ENCODE assay signal across 16 cellular contexts in the genomic region with DNA sequence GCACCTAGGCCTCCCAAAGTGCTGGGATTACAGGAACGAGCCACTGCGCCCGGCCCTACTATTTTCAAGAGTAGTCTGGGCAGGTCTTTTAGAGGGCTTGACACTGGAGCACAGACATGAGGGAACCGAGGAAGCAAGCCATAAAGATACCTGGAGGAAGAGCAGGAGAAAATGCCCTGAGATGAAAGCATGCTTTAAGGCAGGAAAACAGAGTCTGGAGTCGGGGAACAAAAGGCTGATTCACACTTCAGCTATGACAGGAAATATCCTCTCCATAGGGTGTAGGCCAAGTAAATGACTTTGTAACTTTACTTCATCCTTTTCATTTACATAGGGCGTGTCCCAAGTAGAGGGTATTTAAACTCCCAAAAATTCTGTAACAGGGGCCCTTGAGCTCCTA. TPM values are rescaled to one million over a fixed set of nuclear protein-coding genes. Genes with fewer than 3 reads are reported as not detected.
DNase-seq lines count a peak whose midpoint lies in the region; ATAC-seq, FAIRE-seq and TF ChIP-seq lines count a peak whose summit lies in the region.
"Had no signal": no experiment of that assay in that cellular context is flagged by ENCODE, and none has a peak within 500 bp of the region (broad histone marks: within the 10 kb centered on the region; RNA-seq: fewer than 3 reads in every experiment).

No MANE protein-coding gene starts in this region.

- no peaks in the 10 kb centered on the region for H3K9me3 ChIP-seq in K562 (replicated peaks; ENCODE audit: control insufficient read depth, insufficient read depth, low read depth, low read length)
- H3K9me3 ChIP-seq: pancreas had no signal

- no peaks in the 10 kb centered on the region for H3K36me3 ChIP-seq in K562 (ENCODE audit: control insufficient read depth, insufficient read depth, low read length)
- H3K36me3 ChIP-seq in H7 (replicated peaks; ENCODE audit: control insufficient read depth, insufficient read depth, low read length) = no peaks in the 10 kb centered on the region
- H3K36me3 ChIP-seq: pancreas had no signal

- H3K4me1 ChIP-seq in K562 (replicated peaks in 1 of 2; ENCODE audit: control insufficient read depth in 2 of 2, insufficient read depth in 2 of 2, low read length in 2 of 2) = peaks cover 8 to 23% of the 10 kb centered on the region in 2 experiments

- no peak overlapping the region for H3K4me2 ChIP-seq in K562 (ENCODE audit: insufficient read depth, low read length)

- H3K9me1 ChIP-seq in K562 (ENCODE audit: control insufficient read depth, insufficient read depth, low read length) = no peaks in the 10 kb centered on the region

- POLR2A ChIA-PET in K562 (lab: Yijun Ruan, JAX) = interaction anchor here (0.6 to 0.7 kb wide), 2 partner anchors 16 to 37 kb away, joined by 3 read pairs; no protein-coding TSS in a partner anchor

- TF ChIP-seq POLR2A in K562 (conservative IDR thresholded peaks at IDR 0.05) = no peak

- H3K79me2 ChIP-seq in K562 (ENCODE audit: control insufficient read depth, insufficient read depth, low read length) = peaks cover 8% of the 10 kb centered on the region

- H4K20me1 ChIP-seq in K562 (replicated peaks; ENCODE audit: control insufficient read depth, insufficient read depth, low read length) = no peaks in the 10 kb centered on the region

- 69% methylated on average over 6 of the region's 6 CpGs for WGBS in K562 (ENCODE audit: insufficient coverage, low coverage, missing lambda C conversion rate)

- no peak for TF ChIP-seq EP300 in K562 (IDR thresholded peaks at IDR 0.05; ENCODE audit: low read length)

- H3K4me1 Mint-ChIP-seq in IgD-negative memory B cell = peaks cover 0 to 13% (median 5%) of the 10 kb centered on the region in 3 donors
- H3K4me1 Mint-ChIP-seq in activated CD8-positive, alpha-beta memory T cell treated with anti-CD3 and anti-CD28 coated beads, Interleukin-2, amount 10 ng/mL, durations not matched to agents 7 days and 5 days = peaks cover 14% of the 10 kb centered on the region

- no TSS peak for BruUV-seq in K562 (replicated peaks; lab: Mats Ljungman, UMichigan)

- no peaks in the 10 kb centered on the region for H3K9me3 Mint-ChIP-seq in IgD-negative memory B cell
- no peaks in the 10 kb centered on the region for H3K9me3 Mint-ChIP-seq in activated CD8-positive, alpha-beta memory T cell treated with anti-CD3 and anti-CD28 coated beads, Interleukin-2, amount 10 ng/mL, durations not matched to agents 7 days and 5 days (ENCODE audit: low read depth)
- H3K9me3 Mint-ChIP-seq: stimulated activated effector memory CD8-positive, alpha-beta T cell treated with anti-CD3 and anti-CD28 coated beads, Interleukin-12 subunit alpha, Interleukin-12 subunit beta, amount 100 ng/mL, for 72 hours had no signal

- H3K27ac Mint-ChIP-seq in IgD-negative memory B cell = peak overlapping the region in 2 of 3 donors; percentile 20 to 26
- H3K27ac Mint-ChIP-seq in activated CD8-positive, alpha-beta memory T cell treated with anti-CD3 and anti-CD28 coated beads, Interleukin-2, amount 10 ng/mL, durations not matched to agents 7 days and 5 days = no peak overlapping the region
- H3K27ac Mint-ChIP-seq: stimulated activated effector memory CD8-positive, alpha-beta T cell treated with anti-CD3 and anti-CD28 coated beads, Interleukin-12 subunit alpha, Interleukin-12 subunit beta, amount 100 ng/mL, for 72 hours had no signal

- CTCF ChIA-PET in K562 (lab: Yijun Ruan, JAX; ENCODE audit: low intra/inter-chr PET ratio) = no interaction called here
- CTCF ChIA-PET in activated CD8-positive, alpha-beta memory T cell treated with anti-CD3 and anti-CD28 coated beads, Interleukin-2, amount 10 ng/mL, durations not matched to agents 7 days and 5 days (lab: Charles Lee) = no interaction called here

- in situ Hi-C loops in K562 (cut with MboI) = no loop called here

- H3K4me3 Mint-ChIP-seq in IgD-negative memory B cell = peak overlapping the region in 1 of 4 donors; percentile 41
- H3K4me3 Mint-ChIP-seq in activated CD8-positive, alpha-beta memory T cell treated with anti-CD3 and anti-CD28 coated beads, Interleukin-2, amount 10 ng/mL, durations not matched to agents 7 days and 5 days = no peak overlapping the region
- H3K4me3 Mint-ChIP-seq: stimulated activated effector memory CD8-positive, alpha-beta T cell treated with anti-CD3 and anti-CD28 coated beads, Interleukin-12 subunit alpha, Interleukin-12 subunit beta, amount 100 ng/mL, for 72 hours had no signal

- no peak for ATAC-seq in K562
- no peak for ATAC-seq in left cardiac atrium
- no peak for ATAC-seq in HG03378 (IDR thresholded peaks at IDR 0.05; ENCODE audit: unreplicated experiment)
- ATAC-seq in activated CD8-positive, alpha-beta memory T cell treated with anti-CD3 and anti-CD28 coated beads, Interleukin-2, amount 10 ng/mL, durations not matched to agents 7 days and 5 days = no peak
- ATAC-seq: GM12878; pancreas; stimulated activated effector memory CD8-positive, alpha-beta T cell treated with anti-CD3 and anti-CD28 coated beads, Interleukin-12 subunit alpha, Interleukin-12 subunit beta, amount 100 ng/mL, for 72 hours had no signal

- intact Hi-C loops in K562 (cut with micrococcal nuclease) = no loop called here
- intact Hi-C loops in left cardiac atrium (cut with DNase I) = no loop called here

- no peaks in the 10 kb centered on the region for H3K36me3 Mint-ChIP-seq in IgD-negative memory B cell
- H3K36me3 Mint-ChIP-seq in activated CD8-positive, alpha-beta memory T cell treated with anti-CD3 and anti-CD28 coated beads, Interleukin-2, amount 10 ng/mL, durations not matched to agents 7 days and 5 days = no peaks in the 10 kb centered on the region
- H3K36me3 Mint-ChIP-seq: stimulated activated effector memory CD8-positive, alpha-beta T cell treated with anti-CD3 and anti-CD28 coated beads, Interleukin-12 subunit alpha, Interleukin-12 subunit beta, amount 100 ng/mL, for 72 hours had no signal

- no peak for TF ChIP-seq RAD21 in K562 (CRISPR knock-in tag; conservative IDR thresholded peaks at IDR 0.05 in 1 of 2, IDR thresholded peaks at IDR 0.05 in 1 of 2)

- 0 out of 2 replicates have a peak overlapping the region, but pooled peaks have one; percentile 56 for H2AFZ ChIP-seq in K562 (ENCODE audit: low read depth, low read length)

- H3K27ac ChIP-seq in K562 (ENCODE audit: extremely low read depth, low read depth, low read length) = no peak overlapping the region
- H3K27ac ChIP-seq: pancreas had no signal

- H3K27me3 Mint-ChIP-seq in IgD-negative memory B cell = no peaks in the 10 kb centered on the region
- no peaks in the 10 kb centered on the region for H3K27me3 Mint-ChIP-seq in activated CD8-positive, alpha-beta memory T cell treated with anti-CD3 and anti-CD28 coated beads, Interleukin-2, amount 10 ng/mL, durations not matched to agents 7 days and 5 days

- FAIRE-seq in K562 (lab: Jason Lieb, UNC) = no peak
- FAIRE-seq: GM12878, pancreas had no signal

- H3K4me3 ChIP-seq in AG10803 (ENCODE audit: low read length) = no peak overlapping the region
- no peak overlapping the region for H3K4me3 ChIP-seq in K562
- no peak overlapping the region for H3K4me3 ChIP-seq in H7 (ENCODE audit: insufficient read depth, low read depth, low read length)
- H3K4me3 ChIP-seq: GM12878, pancreas had no signal

- H3K9ac ChIP-seq in K562 (ENCODE audit: insufficient read depth in 1 of 2, low read depth in 2 of 2, low read length in 2 of 2) = no peak overlapping the region

- no peaks in the 10 kb centered on the region for H3K27me3 ChIP-seq in K562 (ENCODE audit: control insufficient read depth in 2 of 2, insufficient read depth in 2 of 2, low read length in 2 of 2)
- H3K27me3 ChIP-seq in H7 (ENCODE audit: control insufficient read depth, insufficient read depth, low read length) = no peaks in the 10 kb centered on the region
- H3K27me3 ChIP-seq: pancreas had no signal

- DNase-seq in AG10803 (ENCODE audit: low read depth) = peak; percentile 55
- DNase-seq in K562 (ENCODE audit: extremely low read depth in 1 of 4, low spot score in 3 of 4) = no peak
- DNase-seq in iPS DF 4.7 (ENCODE audit: extremely low read depth, low spot score) = peak; percentile 62
- no peak for DNase-seq in left cardiac atrium
- no peak for DNase-seq in H7
- no peak for DNase-seq in activated CD8-positive, alpha-beta memory T cell treated with anti-CD3 and anti-CD28 coated beads, Interleukin-2, amount 10 ng/mL, durations not matched to agents 7 days and 5 days
- DNase-seq: activated CD8-positive, alpha-beta memory T cell treated with anti-CD3 and anti-CD28 coated beads, Interleukin-2, amount 50 U/mL, for 48 hours; NCI-H1417; NCI-H510A treated with DMSO at 0.1 percent for 48 hours; pancreas; SHP77; stimulated activated CD4-positive, alpha-beta T cell treated with anti-CD3 and anti-CD28 coated beads, Interleukin-2, amount 100 ng/mL, for 24 hours had no signal

- TF ChIP-seq CTCF in AG10803 (conservative IDR thresholded peaks at IDR 0.05; ENCODE audit: low read length) = no peak
- TF ChIP-seq CTCF in K562 (IDR thresholded peaks at IDR 0.05 in 2 of 3, conservative IDR thresholded peaks at IDR 0.05 in 1 of 3; ENCODE audit: insufficient read depth in 2 of 3, low read depth in 1 of 3, low read length in 3 of 3) = no peak

RNA-seq across cellular contexts. Expression of gene SERINC3, which starts 4.3 kb away (rescaled TPM):
- polyA plus RNA-seq in IgD-negative memory B cell = 91.5 TPM
- 69.8 and 104 TPM in 2 replicates for total RNA-seq in K562 (2011; cell fraction: chromatin; rRNA removed; ENCODE audit: low replicate concordance)
- total RNA-seq in K562 (2011; cell fraction: nucleolus; rRNA removed) = 129 and 134 TPM in 2 replicates
- 110 and 125 TPM in 2 replicates for total RNA-seq in K562 (2011; cell fraction: nucleoplasm; rRNA removed)
- 24.7 and 26.4 TPM in 2 replicates for total RNA-seq in K562 (2014; rRNA removed)
- 40.2 and 47.5 TPM in 2 replicates for total RNA-seq in K562 (2014; rRNA removed; fragmentation: Illumina TruSeq; extraction: Trizol)
- 32.5 and 34.7 TPM in 2 replicates for total RNA-seq in K562 (2015; rRNA removed; fragmentation: Illumina TruSeq; extraction: Trizol)
- total RNA-seq in K562 (2021) = 43.1 and 48.8 TPM in 2 replicates
- polyA plus RNA-seq in K562 (2011; rRNA removed) = 107 and 130 TPM in 2 replicates
- polyA plus RNA-seq in K562 (2011; cell fraction: cytosol; rRNA removed) = 115 and 165 TPM in 2 replicates
- 76.3 and 79.4 TPM in 2 replicates for polyA plus RNA-seq in K562 (2011; cell fraction: nucleus; rRNA removed)
- 42.5 and 62.4 TPM in 2 replicates for polyA plus RNA-seq in K562 (2012)
- 55.6 and 58.3 TPM in 2 replicates for polyA plus RNA-seq in K562 (2014; fragmentation: Illumina TruSeq; extraction: Trizol)
- 10 to 100 TPM; 73.1 to 93.2 TPM for polyA plus RNA-seq in K562 (2014; fragmentation: Nextera tagmentation; extraction: Ambion mirVana)
- 34.7 and 38.6 TPM in 2 replicates for polyA plus RNA-seq in K562 (2014; rRNA removed)
- 202 and 263 TPM in 2 replicates for polyA minus RNA-seq in K562 (2011; rRNA and poly(A)+ RNA removed)
- 83.5 and 95.9 TPM in 2 replicates for polyA minus RNA-seq in K562 (2011; cell fraction: cytosol; rRNA and poly(A)+ RNA removed)
- 25.7 and 39.3 TPM in 2 replicates for polyA minus RNA-seq in K562 (2011; cell fraction: nucleus; rRNA and poly(A)+ RNA removed)
- total RNA-seq in left cardiac atrium = 10 to 100 TPM; 83.9 to 92.8 TPM
- total RNA-seq in H7 (2014; rRNA removed; shearing (Covaris generic)) = 36.7 and 46.4 TPM in 2 replicates
- 10 to 100 TPM; 50.1 to 64.6 TPM for total RNA-seq in activated CD8-positive, alpha-beta memory T cell treated with anti-CD3 and anti-CD28 coated beads, Interleukin-2, amount 10 ng/mL, durations not matched to agents 7 days and 5 days

RNA-seq across cellular contexts. Expression of gene TTPAL, which starts 50.5 kb away (rescaled TPM):
- polyA plus RNA-seq in IgD-negative memory B cell = 11.3 TPM
- 10.0 and 15.3 TPM in 2 replicates for total RNA-seq in K562 (2011; cell fraction: chromatin; rRNA removed; ENCODE audit: low replicate concordance)
- 5.7 and 7.5 TPM in 2 replicates for total RNA-seq in K562 (2011; cell fraction: nucleolus; rRNA removed)
- 7.3 and 10.5 TPM in 2 replicates for total RNA-seq in K562 (2011; cell fraction: nucleoplasm; rRNA removed)
- 1.7 and 2.3 TPM in 2 replicates for total RNA-seq in K562 (2014; rRNA removed)
- total RNA-seq in K562 (2014; rRNA removed; fragmentation: Illumina TruSeq; extraction: Trizol) = 3.7 and 3.8 TPM in 2 replicates
- total RNA-seq in K562 (2015; rRNA removed; fragmentation: Illumina TruSeq; extraction: Trizol) = 2.8 and 3.4 TPM in 2 replicates
- total RNA-seq in K562 (2021) = 6.6 and 7.0 TPM in 2 replicates
- polyA plus RNA-seq in K562 (2011; rRNA removed) = 1.8 and 1.9 TPM in 2 replicates
- polyA plus RNA-seq in K562 (2011; cell fraction: cytosol; rRNA removed) = 1.2 and 1.7 TPM in 2 replicates
- 2.0 and 5.5 TPM in 2 replicates for polyA plus RNA-seq in K562 (2011; cell fraction: nucleus; rRNA removed)
- polyA plus RNA-seq in K562 (2012) = 3.4 and 3.8 TPM in 2 replicates
- 4.2 and 4.6 TPM in 2 replicates for polyA plus RNA-seq in K562 (2014; fragmentation: Illumina TruSeq; extraction: Trizol)
- 1 to 10 TPM; 1.1 to 1.5 TPM for polyA plus RNA-seq in K562 (2014; fragmentation: Nextera tagmentation; extraction: Ambion mirVana)
- polyA plus RNA-seq in K562 (2014; rRNA removed) = 2.6 and 2.9 TPM in 2 replicates
- polyA minus RNA-seq in K562 (2011; rRNA and poly(A)+ RNA removed) = 2.9 and 3.0 TPM in 2 replicates
- polyA minus RNA-seq in K562 (2011; cell fraction: cytosol; rRNA and poly(A)+ RNA removed) = 2.0 and 3.1 TPM in 2 replicates
- 1.5 and 2.7 TPM in 2 replicates for polyA minus RNA-seq in K562 (2011; cell fraction: nucleus; rRNA and poly(A)+ RNA removed)
- 1 to 10 TPM; 7.2 to 7.6 TPM for total RNA-seq in left cardiac atrium
- total RNA-seq in H7 (2014; rRNA removed; shearing (Covaris generic)) = 3.6 TPM in 2 replicates
- total RNA-seq in activated CD8-positive, alpha-beta memory T cell treated with anti-CD3 and anti-CD28 coated beads, Interleukin-2, amount 10 ng/mL, durations not matched to agents 7 days and 5 days = 10 to 100 TPM; 16.5 to 23.9 TPM

RNA-seq across cellular contexts. Expression of gene PKIG, which starts 56.2 kb away (rescaled TPM):
- polyA plus RNA-seq in IgD-negative memory B cell (63.3 TPM), K562 (2011; rRNA removed) (3.0 and 4.6 TPM in 2 replicates), K562 (2014; fragmentation: Illumina TruSeq; extraction: Trizol) (6.2 and 7.0 TPM in 2 replicates), K562 (2014; fragmentation: Nextera tagmentation; extraction: Ambion mirVana) (under 1 TPM; 0.13 to 0.74 TPM), K562 (2014; rRNA removed) (5.7 and 7.6 TPM in 2 replicates)
- 1.0 TPM in 1 of 2 replicates, not detected in the other for total RNA-seq in K562 (2011; cell fraction: chromatin; rRNA removed; ENCODE audit: low replicate concordance)
- 0.83 and 0.92 TPM in 2 replicates for total RNA-seq in K562 (2011; cell fraction: nucleolus; rRNA removed)
- total RNA-seq in K562 (2011; cell fraction: nucleoplasm; rRNA removed) = 0.59 and 0.92 TPM in 2 replicates
- total RNA-seq in K562 (2014; rRNA removed) (4.9 and 7.4 TPM in 2 replicates), K562 (2014; rRNA removed; fragmentation: Illumina TruSeq; extraction: Trizol) (1.6 and 2.9 TPM in 2 replicates), K562 (2015; rRNA removed; fragmentation: Illumina TruSeq; extraction: Trizol) (5.0 and 6.1 TPM in 2 replicates), K562 (2021) (4.7 and 5.1 TPM in 2 replicates), left cardiac atrium (100 to 1,000 TPM; 159 to 182 TPM)
- polyA plus RNA-seq in K562 (2011; cell fraction: cytosol; rRNA removed) = 6.9 and 7.3 TPM in 2 replicates
- 3.2 and 3.7 TPM in 2 replicates for polyA plus RNA-seq in K562 (2011; cell fraction: nucleus; rRNA removed)
- polyA plus RNA-seq in K562 (2012) = 6.9 and 7.4 TPM in 2 replicates
- polyA minus RNA-seq in K562 (2011; rRNA and poly(A)+ RNA removed) = 1.9 and 2.4 TPM in 2 replicates
- 1.7 and 3.8 TPM in 2 replicates for polyA minus RNA-seq in K562 (2011; cell fraction: cytosol; rRNA and poly(A)+ RNA removed)
- 0.44 and 0.81 TPM in 2 replicates for polyA minus RNA-seq in K562 (2011; cell fraction: nucleus; rRNA and poly(A)+ RNA removed)
- 40.8 and 76.2 TPM in 2 replicates for total RNA-seq in H7 (2014; rRNA removed; shearing (Covaris generic))
- total RNA-seq in activated CD8-positive, alpha-beta memory T cell treated with anti-CD3 and anti-CD28 coated beads, Interleukin-2, amount 10 ng/mL, durations not matched to agents 7 days and 5 days = 1 to 10 TPM; 1.1 to 1.6 TPM

Comparison
In these comparisons a context has a peak if more than half of its experiments do, and no peak if none do; other contexts are left out.
1. DNase-seq: peak in AG10803 (single experiment) and iPS DF 4.7 (single experiment); none in K562 (0 of 4), left cardiac atrium (single experiment), H7 (single experiment) and activated CD8-positive, alpha-beta memory T cell treated with anti-CD3 and anti-CD28 coated beads, Interleukin-2, amount 10 ng/mL, durations not matched to agents 7 days and 5 days (single experiment).